Comparison of ENCODE assay signal across 8 cellular contexts in the genomic region with DNA sequence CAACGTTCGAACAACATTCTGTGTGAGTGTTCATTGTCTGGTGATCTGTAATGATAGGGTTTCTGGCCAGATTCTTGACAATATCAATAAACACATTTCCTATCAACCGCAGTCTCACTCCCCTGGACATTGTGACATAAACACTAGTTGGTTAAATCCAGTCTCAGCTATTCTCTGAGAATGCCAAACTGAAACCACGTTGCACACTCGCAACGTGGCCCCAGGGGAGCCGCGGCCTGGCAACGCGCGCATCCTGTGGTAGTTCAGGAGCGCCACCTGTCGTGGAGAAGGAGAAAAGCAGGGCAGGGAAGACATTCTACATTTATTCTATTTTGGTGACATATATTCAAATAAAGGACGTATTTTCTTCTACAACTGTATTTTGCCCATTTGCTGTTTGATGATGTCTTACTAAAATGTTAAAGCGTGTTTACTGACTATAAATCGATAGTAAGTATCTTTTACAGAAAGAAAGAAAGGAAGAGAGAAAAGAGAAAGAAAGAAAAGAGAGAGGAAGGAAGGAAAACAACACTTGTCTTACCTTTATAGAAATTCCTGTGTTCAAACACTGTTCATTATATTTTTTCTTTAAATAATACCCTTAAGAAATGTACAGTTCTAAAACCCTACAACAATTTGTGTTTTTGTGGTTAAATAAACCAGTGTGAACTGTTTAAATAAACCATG.
DNase-seq lines count a peak whose midpoint lies in the region; ATAC-seq and TF ChIP-seq lines count a peak whose summit lies in the region.

No MANE protein-coding gene starts in this region.

- H3K27me3 ChIP-seq in A673 (replicated peaks; ENCODE audit: insufficient read depth, low read depth, low read length, poor library complexity): peaks cover 51% of the 10 kb centered on the region
- H3K27me3 ChIP-seq in NT2/D1 (ENCODE audit: insufficient read depth, insufficient read length): peaks cover 4% of the 10 kb centered on the region

- no peaks in the 10 kb centered on the region for H3K4me1 ChIP-seq in A673 (ENCODE audit: insufficient read depth, low read length, poor library complexity, severe bottlenecking)
- no peaks in the 10 kb centered on the region for H3K4me1 ChIP-seq in NT2/D1 (ENCODE audit: insufficient read depth, insufficient read length)

- H3K36me3 ChIP-seq in A673 (ENCODE audit: insufficient read depth, low read length, poor library complexity, severe bottlenecking) (no peaks in the 10 kb centered on the region), NT2/D1 (ENCODE audit: insufficient read depth, insufficient read length, low read length) (no peaks in the 10 kb centered on the region)

- POLR2A ChIA-PET in A673 (lab: Charles Lee; ENCODE audit: low non-redundant PET): no interaction called here

- TF ChIP-seq CTCF in A673 (conservative IDR thresholded peaks at IDR 0.05; ENCODE audit: low read depth, low read length) (peak; percentile 97), GM12864 (IDR thresholded peaks at IDR 0.05; ENCODE audit: low read depth, low read length, missing control alignments) (peak; percentile 47)

- H3K27ac ChIP-seq in A673 (ENCODE audit: low read depth, low read length, poor library complexity, severe bottlenecking): no peak overlapping the region

- H3K4me3 ChIP-seq in A673 (ENCODE audit: low read depth, low read length, poor library complexity, severe bottlenecking) (peak overlapping the region; percentile 38), GM12864 (ENCODE audit: low read depth, low read length) (no peak overlapping the region), NT2/D1 (ENCODE audit: insufficient read length, low read depth) (no peak overlapping the region)

- CTCF ChIA-PET in A673 (lab: Charles Lee): interaction anchor here (0.6 kb wide), 1 partner anchor 784 kb away, joined by 6 read pairs; no protein-coding TSS in a partner anchor

- no TSS peak for BruUV-seq in A673 (replicated peaks; lab: Mats Ljungman, UMichigan)

- no peak overlapping the region for H3K9ac ChIP-seq in NT2/D1 (ENCODE audit: insufficient read length, low read depth)

- ATAC-seq in HG03469 (IDR thresholded peaks at IDR 0.05; ENCODE audit: unreplicated experiment): peak; percentile 63

- H3K9me3 ChIP-seq in A673 (ENCODE audit: low read depth, low read length, poor library complexity, severe bottlenecking): no peaks in the 10 kb centered on the region
- H3K9me3 ChIP-seq in NT2/D1 (ENCODE audit: insufficient read depth, low read length): no peaks in the 10 kb centered on the region

- intact Hi-C loops in A673 (cut with micrococcal nuclease; ENCODE audit: unreplicated experiment): loop anchor here (2.0 to 10.0 kb wide), 2 partner anchors 592 to 1596 kb away; no protein-coding TSS in a partner anchor

- DNase-seq in A673 (ENCODE audit: low spot score) (peak; percentile 77), GM12864 (ENCODE audit: low read depth) (no peak), NT2/D1 (ENCODE audit: low read depth, low spot score) (peak; percentile 28), brain pericyte (ENCODE audit: low read depth, low spot score) (peak; percentile 31), kidney tubule cell (ENCODE audit: low spot score) (peak; percentile 61)
- peak; percentile 0 to 3 for DNase-seq in stimulated activated CD4-positive, alpha-beta T cell treated with anti-CD3 and anti-CD28 coated beads, Interleukin-15, amount 100 ng/mL, for 48 hours (ENCODE audit: low read depth in 2 of 2)
- DNase-seq in activated CD4-positive, CD25-positive, alpha-beta regulatory T cell treated with anti-CD3 and anti-CD28 coated beads, Interleukin-2, amount 50 U/mL, for 72 hours: no peak

Comparison
In these comparisons a context has a peak if more than half of its experiments do, and no peak if none do; other contexts are left out.
1. DNase-seq: peak in A673 (single experiment), NT2/D1 (single experiment), brain pericyte (single experiment), kidney tubule cell (single experiment) and stimulated activated CD4-positive, alpha-beta T cell treated with anti-CD3 and anti-CD28 coated beads, Interleukin-15, amount 100 ng/mL, for 48 hours (2 of 2); none in GM12864 (single experiment) and activated CD4-positive, CD25-positive, alpha-beta regulatory T cell treated with anti-CD3 and anti-CD28 coated beads, Interleukin-2, amount 50 U/mL, for 72 hours (single experiment).